ENCODE assay signal across 1 cellular context in genomic region chr10:79437111-79437814, GRCh38.
A peak's percentile ranks its signal among the peaks of the same experiment; 100 is the strongest.
TF ChIP-seq lines count a peak whose summit lies in the region.

No MANE protein-coding gene starts in this region.

TF ChIP-seq in K562, 482 proteins besides CTCF, POLR2A, EP300 and RAD21 (continued from another document and continues in another):
- TF ChIP-seq, protein P1, sequence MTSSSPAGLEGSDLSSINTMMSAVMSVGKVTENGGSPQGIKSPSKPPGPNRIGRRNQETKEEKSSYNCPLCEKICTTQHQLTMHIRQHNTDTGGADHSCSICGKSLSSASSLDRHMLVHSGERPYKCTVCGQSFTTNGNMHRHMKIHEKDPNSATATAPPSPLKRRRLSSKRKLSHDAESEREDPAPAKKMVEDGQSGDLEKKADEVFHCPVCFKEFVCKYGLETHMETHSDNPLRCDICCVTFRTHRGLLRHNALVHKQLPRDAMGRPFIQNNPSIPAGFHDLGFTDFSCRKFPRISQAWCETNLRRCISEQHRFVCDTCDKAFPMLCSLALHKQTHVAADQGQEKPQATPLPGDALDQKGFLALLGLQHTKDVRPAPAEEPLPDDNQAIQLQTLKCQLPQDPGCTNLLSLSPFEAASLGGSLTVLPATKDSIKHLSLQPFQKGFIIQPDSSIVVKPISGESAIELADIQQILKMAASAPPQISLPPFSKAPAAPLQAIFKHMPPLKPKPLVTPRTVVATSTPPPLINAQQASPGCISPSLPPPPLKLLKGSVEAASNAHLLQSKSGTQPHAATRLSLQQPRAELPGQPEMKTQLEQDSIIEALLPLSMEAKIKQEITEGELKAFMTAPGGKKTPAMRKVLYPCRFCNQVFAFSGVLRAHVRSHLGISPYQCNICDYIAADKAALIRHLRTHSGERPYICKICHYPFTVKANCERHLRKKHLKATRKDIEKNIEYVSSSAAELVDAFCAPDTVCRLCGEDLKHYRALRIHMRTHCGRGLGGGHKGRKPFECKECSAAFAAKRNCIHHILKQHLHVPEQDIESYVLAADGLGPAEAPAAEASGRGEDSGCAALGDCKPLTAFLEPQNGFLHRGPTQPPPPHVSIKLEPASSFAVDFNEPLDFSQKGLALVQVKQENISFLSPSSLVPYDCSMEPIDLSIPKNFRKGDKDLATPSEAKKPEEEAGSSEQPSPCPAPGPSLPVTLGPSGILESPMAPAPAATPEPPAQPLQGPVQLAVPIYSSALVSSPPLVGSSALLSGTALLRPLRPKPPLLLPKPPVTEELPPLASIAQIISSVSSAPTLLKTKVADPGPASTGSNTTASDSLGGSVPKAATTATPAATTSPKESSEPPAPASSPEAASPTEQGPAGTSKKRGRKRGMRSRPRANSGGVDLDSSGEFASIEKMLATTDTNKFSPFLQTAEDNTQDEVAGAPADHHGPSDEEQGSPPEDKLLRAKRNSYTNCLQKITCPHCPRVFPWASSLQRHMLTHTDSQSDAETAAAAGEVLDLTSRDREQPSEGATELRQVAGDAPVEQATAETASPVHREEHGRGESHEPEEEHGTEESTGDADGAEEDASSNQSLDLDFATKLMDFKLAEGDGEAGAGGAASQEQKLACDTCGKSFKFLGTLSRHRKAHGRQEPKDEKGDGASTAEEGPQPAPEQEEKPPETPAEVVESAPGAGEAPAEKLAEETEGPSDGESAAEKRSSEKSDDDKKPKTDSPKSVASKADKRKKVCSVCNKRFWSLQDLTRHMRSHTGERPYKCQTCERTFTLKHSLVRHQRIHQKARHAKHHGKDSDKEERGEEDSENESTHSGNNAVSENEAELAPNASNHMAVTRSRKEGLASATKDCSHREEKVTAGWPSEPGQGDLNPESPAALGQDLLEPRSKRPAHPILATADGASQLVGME (CRISPR knock-in tag; IDR thresholded peaks at IDR 0.05) = no peak
- TF ChIP-seq BCOR (IDR thresholded peaks at IDR 0.05) (peak; percentile 65; the same call in 1 of the 2 replicates), ZNF561 (CRISPR knock-in tag; conservative IDR thresholded peaks at IDR 0.05) (no peak), ZNF140 (CRISPR knock-in tag; IDR thresholded peaks at IDR 0.05) (no peak), RBM25 (IDR thresholded peaks at IDR 0.05; ENCODE audit: low read depth, low read length, severe bottlenecking) (peak; percentile 57), HIVEP1 (CRISPR knock-in tag; IDR thresholded peaks at IDR 0.05) (no peak), ZBTB2 (IDR thresholded peaks at IDR 0.05) (no peak), SRF (CRISPR knock-in tag; IDR thresholded peaks at IDR 0.05) (no peak), MAFK (IDR thresholded peaks at IDR 0.05; ENCODE audit: low read length) (no peak), FOSL1 (tag; conservative IDR thresholded peaks at IDR 0.05) (peak; percentile 46), TAL1 (IDR thresholded peaks at IDR 0.05) (no peak), ZNF347 (CRISPR knock-in tag; IDR thresholded peaks at IDR 0.05; ENCODE audit: low read depth) (no peak), HLTF (IDR thresholded peaks at IDR 0.05) (no peak), TRIM25 (IDR thresholded peaks at IDR 0.05; ENCODE audit: borderline replicate concordance) (no peak), SRSF9 (IDR thresholded peaks at IDR 0.05; ENCODE audit: borderline replicate concordance, low read depth, low read length) (no peak), CBX2 (IDR thresholded peaks at IDR 0.05; ENCODE audit: insufficient read depth, low read length, poor library complexity, severe bottlenecking) (no peak)
- TF ChIP-seq, protein P2, sequence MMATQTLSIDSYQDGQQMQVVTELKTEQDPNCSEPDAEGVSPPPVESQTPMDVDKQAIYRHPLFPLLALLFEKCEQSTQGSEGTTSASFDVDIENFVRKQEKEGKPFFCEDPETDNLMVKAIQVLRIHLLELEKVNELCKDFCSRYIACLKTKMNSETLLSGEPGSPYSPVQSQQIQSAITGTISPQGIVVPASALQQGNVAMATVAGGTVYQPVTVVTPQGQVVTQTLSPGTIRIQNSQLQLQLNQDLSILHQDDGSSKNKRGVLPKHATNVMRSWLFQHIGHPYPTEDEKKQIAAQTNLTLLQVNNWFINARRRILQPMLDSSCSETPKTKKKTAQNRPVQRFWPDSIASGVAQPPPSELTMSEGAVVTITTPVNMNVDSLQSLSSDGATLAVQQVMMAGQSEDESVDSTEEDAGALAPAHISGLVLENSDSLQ (IDR thresholded peaks at IDR 0.05) = no peak
- TF ChIP-seq, protein P3, sequence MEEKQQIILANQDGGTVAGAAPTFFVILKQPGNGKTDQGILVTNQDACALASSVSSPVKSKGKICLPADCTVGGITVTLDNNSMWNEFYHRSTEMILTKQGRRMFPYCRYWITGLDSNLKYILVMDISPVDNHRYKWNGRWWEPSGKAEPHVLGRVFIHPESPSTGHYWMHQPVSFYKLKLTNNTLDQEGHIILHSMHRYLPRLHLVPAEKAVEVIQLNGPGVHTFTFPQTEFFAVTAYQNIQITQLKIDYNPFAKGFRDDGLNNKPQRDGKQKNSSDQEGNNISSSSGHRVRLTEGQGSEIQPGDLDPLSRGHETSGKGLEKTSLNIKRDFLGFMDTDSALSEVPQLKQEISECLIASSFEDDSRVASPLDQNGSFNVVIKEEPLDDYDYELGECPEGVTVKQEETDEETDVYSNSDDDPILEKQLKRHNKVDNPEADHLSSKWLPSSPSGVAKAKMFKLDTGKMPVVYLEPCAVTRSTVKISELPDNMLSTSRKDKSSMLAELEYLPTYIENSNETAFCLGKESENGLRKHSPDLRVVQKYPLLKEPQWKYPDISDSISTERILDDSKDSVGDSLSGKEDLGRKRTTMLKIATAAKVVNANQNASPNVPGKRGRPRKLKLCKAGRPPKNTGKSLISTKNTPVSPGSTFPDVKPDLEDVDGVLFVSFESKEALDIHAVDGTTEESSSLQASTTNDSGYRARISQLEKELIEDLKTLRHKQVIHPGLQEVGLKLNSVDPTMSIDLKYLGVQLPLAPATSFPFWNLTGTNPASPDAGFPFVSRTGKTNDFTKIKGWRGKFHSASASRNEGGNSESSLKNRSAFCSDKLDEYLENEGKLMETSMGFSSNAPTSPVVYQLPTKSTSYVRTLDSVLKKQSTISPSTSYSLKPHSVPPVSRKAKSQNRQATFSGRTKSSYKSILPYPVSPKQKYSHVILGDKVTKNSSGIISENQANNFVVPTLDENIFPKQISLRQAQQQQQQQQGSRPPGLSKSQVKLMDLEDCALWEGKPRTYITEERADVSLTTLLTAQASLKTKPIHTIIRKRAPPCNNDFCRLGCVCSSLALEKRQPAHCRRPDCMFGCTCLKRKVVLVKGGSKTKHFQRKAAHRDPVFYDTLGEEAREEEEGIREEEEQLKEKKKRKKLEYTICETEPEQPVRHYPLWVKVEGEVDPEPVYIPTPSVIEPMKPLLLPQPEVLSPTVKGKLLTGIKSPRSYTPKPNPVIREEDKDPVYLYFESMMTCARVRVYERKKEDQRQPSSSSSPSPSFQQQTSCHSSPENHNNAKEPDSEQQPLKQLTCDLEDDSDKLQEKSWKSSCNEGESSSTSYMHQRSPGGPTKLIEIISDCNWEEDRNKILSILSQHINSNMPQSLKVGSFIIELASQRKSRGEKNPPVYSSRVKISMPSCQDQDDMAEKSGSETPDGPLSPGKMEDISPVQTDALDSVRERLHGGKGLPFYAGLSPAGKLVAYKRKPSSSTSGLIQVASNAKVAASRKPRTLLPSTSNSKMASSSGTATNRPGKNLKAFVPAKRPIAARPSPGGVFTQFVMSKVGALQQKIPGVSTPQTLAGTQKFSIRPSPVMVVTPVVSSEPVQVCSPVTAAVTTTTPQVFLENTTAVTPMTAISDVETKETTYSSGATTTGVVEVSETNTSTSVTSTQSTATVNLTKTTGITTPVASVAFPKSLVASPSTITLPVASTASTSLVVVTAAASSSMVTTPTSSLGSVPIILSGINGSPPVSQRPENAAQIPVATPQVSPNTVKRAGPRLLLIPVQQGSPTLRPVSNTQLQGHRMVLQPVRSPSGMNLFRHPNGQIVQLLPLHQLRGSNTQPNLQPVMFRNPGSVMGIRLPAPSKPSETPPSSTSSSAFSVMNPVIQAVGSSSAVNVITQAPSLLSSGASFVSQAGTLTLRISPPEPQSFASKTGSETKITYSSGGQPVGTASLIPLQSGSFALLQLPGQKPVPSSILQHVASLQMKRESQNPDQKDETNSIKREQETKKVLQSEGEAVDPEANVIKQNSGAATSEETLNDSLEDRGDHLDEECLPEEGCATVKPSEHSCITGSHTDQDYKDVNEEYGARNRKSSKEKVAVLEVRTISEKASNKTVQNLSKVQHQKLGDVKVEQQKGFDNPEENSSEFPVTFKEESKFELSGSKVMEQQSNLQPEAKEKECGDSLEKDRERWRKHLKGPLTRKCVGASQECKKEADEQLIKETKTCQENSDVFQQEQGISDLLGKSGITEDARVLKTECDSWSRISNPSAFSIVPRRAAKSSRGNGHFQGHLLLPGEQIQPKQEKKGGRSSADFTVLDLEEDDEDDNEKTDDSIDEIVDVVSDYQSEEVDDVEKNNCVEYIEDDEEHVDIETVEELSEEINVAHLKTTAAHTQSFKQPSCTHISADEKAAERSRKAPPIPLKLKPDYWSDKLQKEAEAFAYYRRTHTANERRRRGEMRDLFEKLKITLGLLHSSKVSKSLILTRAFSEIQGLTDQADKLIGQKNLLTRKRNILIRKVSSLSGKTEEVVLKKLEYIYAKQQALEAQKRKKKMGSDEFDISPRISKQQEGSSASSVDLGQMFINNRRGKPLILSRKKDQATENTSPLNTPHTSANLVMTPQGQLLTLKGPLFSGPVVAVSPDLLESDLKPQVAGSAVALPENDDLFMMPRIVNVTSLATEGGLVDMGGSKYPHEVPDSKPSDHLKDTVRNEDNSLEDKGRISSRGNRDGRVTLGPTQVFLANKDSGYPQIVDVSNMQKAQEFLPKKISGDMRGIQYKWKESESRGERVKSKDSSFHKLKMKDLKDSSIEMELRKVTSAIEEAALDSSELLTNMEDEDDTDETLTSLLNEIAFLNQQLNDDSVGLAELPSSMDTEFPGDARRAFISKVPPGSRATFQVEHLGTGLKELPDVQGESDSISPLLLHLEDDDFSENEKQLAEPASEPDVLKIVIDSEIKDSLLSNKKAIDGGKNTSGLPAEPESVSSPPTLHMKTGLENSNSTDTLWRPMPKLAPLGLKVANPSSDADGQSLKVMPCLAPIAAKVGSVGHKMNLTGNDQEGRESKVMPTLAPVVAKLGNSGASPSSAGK (IDR thresholded peaks at IDR 0.05) = no peak
- TF ChIP-seq, protein P4, sequence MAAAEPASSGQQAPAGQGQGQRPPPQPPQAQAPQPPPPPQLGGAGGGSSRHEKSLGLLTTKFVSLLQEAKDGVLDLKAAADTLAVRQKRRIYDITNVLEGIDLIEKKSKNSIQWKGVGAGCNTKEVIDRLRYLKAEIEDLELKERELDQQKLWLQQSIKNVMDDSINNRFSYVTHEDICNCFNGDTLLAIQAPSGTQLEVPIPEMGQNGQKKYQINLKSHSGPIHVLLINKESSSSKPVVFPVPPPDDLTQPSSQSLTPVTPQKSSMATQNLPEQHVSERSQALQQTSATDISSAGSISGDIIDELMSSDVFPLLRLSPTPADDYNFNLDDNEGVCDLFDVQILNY (CRISPR knock-in tag; IDR thresholded peaks at IDR 0.05) = no peak
- TF ChIP-seq, protein P5, sequence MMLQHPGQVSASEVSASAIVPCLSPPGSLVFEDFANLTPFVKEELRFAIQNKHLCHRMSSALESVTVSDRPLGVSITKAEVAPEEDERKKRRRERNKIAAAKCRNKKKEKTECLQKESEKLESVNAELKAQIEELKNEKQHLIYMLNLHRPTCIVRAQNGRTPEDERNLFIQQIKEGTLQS (IDR thresholded peaks at IDR 0.05) = peak; percentile 46
- TF ChIP-seq, protein P5 (CRISPR knock-in tag; conservative IDR thresholded peaks at IDR 0.05) = no peak
- TF ChIP-seq, protein P6, sequence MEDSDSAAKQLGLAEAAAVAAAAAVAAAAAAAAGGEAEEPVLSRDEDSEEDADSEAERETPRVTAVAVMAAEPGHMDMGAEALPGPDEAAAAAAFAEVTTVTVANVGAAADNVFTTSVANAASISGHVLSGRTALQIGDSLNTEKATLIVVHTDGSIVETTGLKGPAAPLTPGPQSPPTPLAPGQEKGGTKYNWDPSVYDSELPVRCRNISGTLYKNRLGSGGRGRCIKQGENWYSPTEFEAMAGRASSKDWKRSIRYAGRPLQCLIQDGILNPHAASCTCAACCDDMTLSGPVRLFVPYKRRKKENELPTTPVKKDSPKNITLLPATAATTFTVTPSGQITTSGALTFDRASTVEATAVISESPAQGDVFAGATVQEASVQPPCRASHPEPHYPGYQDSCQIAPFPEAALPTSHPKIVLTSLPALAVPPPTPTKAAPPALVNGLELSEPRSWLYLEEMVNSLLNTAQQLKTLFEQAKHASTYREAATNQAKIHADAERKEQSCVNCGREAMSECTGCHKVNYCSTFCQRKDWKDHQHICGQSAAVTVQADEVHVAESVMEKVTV (CRISPR knock-in tag; IDR thresholded peaks at IDR 0.05) = no peak
